8 cellular contexts compared by ENCODE assay signal in the genomic region with DNA sequence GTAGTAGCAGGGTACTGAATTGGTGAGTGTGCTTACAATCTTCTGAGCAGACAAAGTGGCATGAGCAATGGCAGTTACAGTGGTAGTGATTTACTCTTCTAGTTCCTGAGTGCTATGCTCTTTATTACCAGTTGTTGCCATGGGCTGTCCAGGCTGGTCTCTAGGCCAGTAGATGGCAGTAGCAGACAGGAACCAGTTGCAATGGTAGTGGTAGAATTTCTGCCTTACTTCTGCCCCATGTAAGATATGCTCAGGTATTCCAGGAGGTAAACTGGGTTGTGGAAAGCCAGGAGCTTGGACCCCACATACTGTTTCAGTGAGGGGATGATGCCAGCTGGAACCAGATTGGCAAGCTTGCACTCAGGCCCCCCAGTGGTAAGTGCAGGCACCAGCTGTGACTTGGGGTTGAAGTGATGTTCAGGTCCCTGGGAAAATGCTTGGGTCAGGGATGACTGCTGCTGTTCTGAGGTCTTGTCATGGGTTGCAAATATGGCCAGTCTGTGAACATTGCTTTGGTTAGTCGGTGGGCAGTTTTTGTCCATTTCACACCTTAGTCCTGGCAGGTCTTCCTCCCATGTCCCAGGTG.
DNase-seq lines count a peak whose midpoint lies in the region; ATAC-seq and TF ChIP-seq lines count a peak whose summit lies in the region.

No MANE protein-coding gene starts in this region.

- H3K4me3 Mint-ChIP-seq in activated T-helper 1 cell treated with anti-CD3 and anti-CD28 coated beads, Interleukin-12 subunit alpha, Interleukin-12 subunit beta, Interleukin-2, Interleukin-4 antibody, amounts not matched to agents 30 ng/mL and 10 ng/mL and 1 ng/mL, durations not matched to agents 14 hours and 24 hours and 36 hours: no peak overlapping the region

- H3K27me3 Mint-ChIP-seq in activated T-helper 1 cell treated with anti-CD3 and anti-CD28 coated beads, Interleukin-12 subunit alpha, Interleukin-12 subunit beta, Interleukin-2, Interleukin-4 antibody, amounts not matched to agents 30 ng/mL and 10 ng/mL and 1 ng/mL, durations not matched to agents 14 hours and 24 hours and 36 hours (ENCODE audit: insufficient read depth): no peaks in the 10 kb centered on the region

- intact Hi-C loops in activated T-helper 1 cell treated with anti-CD3 and anti-CD28 coated beads, Interleukin-12 subunit alpha, Interleukin-12 subunit beta, Interleukin-2, Interleukin-4 antibody, amounts not matched to agents 30 ng/mL and 10 ng/mL and 1 ng/mL, durations not matched to agents 14 hours and 24 hours and 36 hours (cut with micrococcal nuclease): no loop called here
- intact Hi-C loops in spleen (cut with DNase I; ENCODE audit: low total_unique reads): no loop called here

- no peaks in the 10 kb centered on the region for H3K36me3 ChIP-seq in spleen

- no peaks in the 10 kb centered on the region for H3K27me3 ChIP-seq in spleen (replicated peaks in 1 of 7)

- no peak overlapping the region for H3K27ac ChIP-seq in RWPE1
- H3K27ac ChIP-seq in spleen: no peak overlapping the region

- DNase-seq in DMS114 treated with DMSO at 0.1 percent for 48 hours (lab: John Stamatoyannopoulos, UW; ENCODE audit: unreplicated experiment) (peak; percentile 3), GM20000 (ENCODE audit: low spot score) (no peak), RWPE1 (ENCODE audit: low spot score) (no peak), iPS DF 19.7 (ENCODE audit: low read depth, low spot score) (peak; percentile 9), spleen (no peak)
- DNase-seq in effector CD8-positive, alpha-beta T cell (lab: John Stamatoyannopoulos, UW): no peak
- DNase-seq in activated T-helper 1 cell treated with anti-CD3 and anti-CD28 coated beads, Interleukin-12 subunit alpha, Interleukin-12 subunit beta, Interleukin-2, Interleukin-4 antibody, amounts not matched to agents 30 ng/mL and 10 ng/mL and 1 ng/mL, durations not matched to agents 14 hours and 24 hours and 36 hours (ENCODE audit: low spot score): no peak

- H3K36me3 Mint-ChIP-seq in activated T-helper 1 cell treated with anti-CD3 and anti-CD28 coated beads, Interleukin-12 subunit alpha, Interleukin-12 subunit beta, Interleukin-2, Interleukin-4 antibody, amounts not matched to agents 30 ng/mL and 10 ng/mL and 1 ng/mL, durations not matched to agents 14 hours and 24 hours and 36 hours (ENCODE audit: low read depth): no peaks in the 10 kb centered on the region

- peak; percentile 7 for TF ChIP-seq CTCF in GM20000 (IDR thresholded peaks at IDR 0.05; ENCODE audit: extremely low read depth, missing control alignments)
- TF ChIP-seq CTCF in RWPE1 (conservative IDR thresholded peaks at IDR 0.05; ENCODE audit: low read depth): 0 out of 2 replicates have a peak, but pooled peaks have one; percentile 11
- TF ChIP-seq CTCF in spleen (IDR thresholded peaks at IDR 0.05 in 8 of 11, conservative IDR thresholded peaks at IDR 0.05 in 3 of 11): peak in 2 of 11 experiments; percentile 18 to 22

- no peaks in the 10 kb centered on the region for H3K9me3 ChIP-seq in spleen

- H3K9me3 Mint-ChIP-seq in activated T-helper 1 cell treated with anti-CD3 and anti-CD28 coated beads, Interleukin-12 subunit alpha, Interleukin-12 subunit beta, Interleukin-2, Interleukin-4 antibody, amounts not matched to agents 30 ng/mL and 10 ng/mL and 1 ng/mL, durations not matched to agents 14 hours and 24 hours and 36 hours: no peaks in the 10 kb centered on the region

- TF ChIP-seq POLR2A in spleen (IDR thresholded peaks at IDR 0.05): no peak

- H3K4me3 ChIP-seq in spleen: no peak overlapping the region

- H3K27ac Mint-ChIP-seq in activated T-helper 1 cell treated with anti-CD3 and anti-CD28 coated beads, Interleukin-12 subunit alpha, Interleukin-12 subunit beta, Interleukin-2, Interleukin-4 antibody, amounts not matched to agents 30 ng/mL and 10 ng/mL and 1 ng/mL, durations not matched to agents 14 hours and 24 hours and 36 hours: no peak overlapping the region

- H3K4me1 ChIP-seq in spleen: no peaks in the 10 kb centered on the region

- no peak for ATAC-seq in GM18520 (IDR thresholded peaks at IDR 0.05; ENCODE audit: unreplicated experiment)

- POLR2A ChIA-PET in RWPE1 (lab: Yijun Ruan, JAX; ENCODE audit: low non-redundant PET): no interaction called here

- no peaks in the 10 kb centered on the region for H3K4me1 Mint-ChIP-seq in activated T-helper 1 cell treated with anti-CD3 and anti-CD28 coated beads, Interleukin-12 subunit alpha, Interleukin-12 subunit beta, Interleukin-2, Interleukin-4 antibody, amounts not matched to agents 30 ng/mL and 10 ng/mL and 1 ng/mL, durations not matched to agents 14 hours and 24 hours and 36 hours (ENCODE audit: low read depth)

- CTCF ChIA-PET in RWPE1 (lab: Yijun Ruan, JAX): interaction anchor here (0.6 kb wide), 1 partner anchor 293 kb away, joined by 3 read pairs; no protein-coding TSS in a partner anchor

- WGBS in spleen, 5 donors: 38 to 93% (median 63%) methylated on average over 1 of the region's 1 CpG

Comparison
In these comparisons a context has a peak if more than half of its experiments do, and no peak if none do; other contexts are left out.
1. DNase-seq: peak in DMS114 treated with DMSO at 0.1 percent for 48 hours (single experiment) and iPS DF 19.7 (single experiment); none in GM20000 (single experiment), RWPE1 (single experiment), effector CD8-positive, alpha-beta T cell (single experiment), activated T-helper 1 cell treated with anti-CD3 and anti-CD28 coated beads, Interleukin-12 subunit alpha, Interleukin-12 subunit beta, Interleukin-2, Interleukin-4 antibody, amounts not matched to agents 30 ng/mL and 10 ng/mL and 1 ng/mL, durations not matched to agents 14 hours and 24 hours and 36 hours (single experiment) and spleen (single experiment).